In genomic region chr4:174156239-174156826, GRCh38 we compare ENCODE assay signal across 8 cellular contexts.
DNase-seq lines count a peak whose midpoint lies in the region; ATAC-seq, FAIRE-seq and TF ChIP-seq lines count a peak whose summit lies in the region.

No MANE protein-coding gene starts in this region.

- no peaks in the 10 kb centered on the region for H3K9me1 ChIP-seq in K562 (ENCODE audit: control insufficient read depth, insufficient read depth, low read length)

- no peaks in the 10 kb centered on the region for H3K36me3 ChIP-seq in K562 (ENCODE audit: control insufficient read depth, insufficient read depth, low read length)

- in situ Hi-C loops in K562 (cut with MboI), result no loop called here

- H3K4me3 ChIP-seq in K562, result no peak overlapping the region

- TF ChIP-seq CTCF in K562 (IDR thresholded peaks at IDR 0.05 in 2 of 3, conservative IDR thresholded peaks at IDR 0.05 in 1 of 3; ENCODE audit: insufficient read depth in 2 of 3, low read depth in 1 of 3, low read length in 3 of 3), result peak; percentile 56 to 84 (median 59)

- ATAC-seq in GM19043 (IDR thresholded peaks at IDR 0.05; ENCODE audit: low read depth, unreplicated experiment) (peak; percentile 91), HG03103 (IDR thresholded peaks at IDR 0.05; ENCODE audit: low read depth, unreplicated experiment) (peak; percentile 86), K562 (peak; percentile 88)

- H3K27me3 ChIP-seq in K562 (ENCODE audit: control insufficient read depth in 2 of 2, insufficient read depth in 2 of 2, low read length in 2 of 2), result no peaks in the 10 kb centered on the region

- TF ChIP-seq RAD21 in K562 (CRISPR knock-in tag; conservative IDR thresholded peaks at IDR 0.05 in 1 of 2, IDR thresholded peaks at IDR 0.05 in 1 of 2), result peak; percentile 68 to 72

- H4K20me1 ChIP-seq in K562 (replicated peaks; ENCODE audit: control insufficient read depth, insufficient read depth, low read length), result no peaks in the 10 kb centered on the region

- no peaks in the 10 kb centered on the region for H3K79me2 ChIP-seq in K562 (ENCODE audit: control insufficient read depth, insufficient read depth, low read length)

- FAIRE-seq in K562 (lab: Jason Lieb, UNC), result peak; percentile 82

- peak overlapping the region; percentile 80 for H2AFZ ChIP-seq in K562 (ENCODE audit: low read depth, low read length)

- intact Hi-C loops in K562 (cut with micrococcal nuclease), result loop anchor here (1.0 to 10.0 kb wide), 5 partner anchors 149 to 652 kb away; no protein-coding TSS in a partner anchor

- TF ChIP-seq POLR2A in K562 (conservative IDR thresholded peaks at IDR 0.05), result no peak

- POLR2A ChIA-PET in K562 (lab: Yijun Ruan, JAX), result no interaction called here

- WGBS in K562 (ENCODE audit: insufficient coverage, low coverage, missing lambda C conversion rate), result 1% methylated on average over 3 of the region's 3 CpGs

- H3K4me2 ChIP-seq in K562 (ENCODE audit: insufficient read depth, low read length), result no peak overlapping the region

- no peak for TF ChIP-seq EP300 in K562 (IDR thresholded peaks at IDR 0.05; ENCODE audit: low read length)

- H3K9ac ChIP-seq in K562 (ENCODE audit: insufficient read depth in 1 of 2, low read depth in 2 of 2, low read length in 2 of 2), result peak overlapping the region in 1 of 2 experiments; percentile 39; a peak in 2 of 4 replicates

- no TSS peak for BruUV-seq in K562 (replicated peaks; lab: Mats Ljungman, UMichigan)

- H3K27ac ChIP-seq in K562 (ENCODE audit: extremely low read depth, low read depth, low read length), result peak overlapping the region; percentile 59; the same call in 2 of the 3 replicates

- peaks cover 5 to 15% of the 10 kb centered on the region in 2 experiments for H3K4me1 ChIP-seq in K562 (replicated peaks in 1 of 2; ENCODE audit: control insufficient read depth in 2 of 2, insufficient read depth in 2 of 2, low read length in 2 of 2)

- no peaks in the 10 kb centered on the region; the same call in 1 of the 2 replicates for H3K9me3 ChIP-seq in K562 (replicated peaks; ENCODE audit: control insufficient read depth, insufficient read depth, low read depth, low read length)

- CTCF ChIA-PET in K562 (lab: Yijun Ruan, JAX; ENCODE audit: low intra/inter-chr PET ratio), result interaction anchor here (0.7 kb wide), 1 partner anchor 651 kb away, joined by 4 read pairs; no protein-coding TSS in a partner anchor

- DNase-seq in COLO829 (ENCODE audit: low spot score), result peak; percentile 52
- peak; percentile 33 for DNase-seq in NCI-H345 (lab: John Stamatoyannopoulos, UW)
- peak; percentile 39 to 80 (median 48) for DNase-seq in K562 (ENCODE audit: extremely low read depth in 1 of 4, low spot score in 3 of 4)
- DNase-seq in left kidney (ENCODE audit: low read depth, low spot score), result peak; percentile 74
- DNase-seq in stimulated activated CD4-positive, alpha-beta T cell treated with anti-CD3 and anti-CD28 coated beads, Interleukin-15, amount 100 ng/mL, for 24 hours, result no peak
- DNase-seq in stimulated activated CD4-positive, alpha-beta T cell treated with anti-CD3 and anti-CD28 coated beads, Interleukin-4, amount 100 ng/mL, for 1 hour, result no peak

TF ChIP-seq in K562, 482 proteins besides CTCF, POLR2A, EP300 and RAD21 (continues in another document):
- TF ChIP-seq DEAF1 (CRISPR knock-in tag; IDR thresholded peaks at IDR 0.05), result peak; percentile 42; the same call in 1 of the 2 replicates
- peak; percentile 80 for TF ChIP-seq CHD7 (IDR thresholded peaks at IDR 0.05; ENCODE audit: low read depth, low read length)
- 0 out of 2 replicates have a peak, but pooled peaks have one; percentile 13 for TF ChIP-seq JUND (IDR thresholded peaks at IDR 0.05; ENCODE audit: borderline replicate concordance, low read depth, low read length)
- TF ChIP-seq JUND (tag; IDR thresholded peaks at IDR 0.05; ENCODE audit: borderline replicate concordance, low read depth, low read length), result no peak
- TF ChIP-seq ARID2 (IDR thresholded peaks at IDR 0.05), result 0 out of 2 replicates have a peak, but pooled peaks have one; percentile 10
- TF ChIP-seq FOXM1 (IDR thresholded peaks at IDR 0.05; ENCODE audit: low read depth), result 0 out of 2 replicates have a peak, but pooled peaks have one; percentile 31
- no peak for TF ChIP-seq FOXM1 (CRISPR knock-in tag; IDR thresholded peaks at IDR 0.05; ENCODE audit: low read depth)

Comparison
In these comparisons a context has a peak if more than half of its experiments do, and no peak if none do; other contexts are left out.
1. DNase-seq: peak in COLO829 (single experiment), NCI-H345 (single experiment), K562 (4 of 4) and left kidney (single experiment); none in stimulated activated CD4-positive, alpha-beta T cell treated with anti-CD3 and anti-CD28 coated beads, Interleukin-15, amount 100 ng/mL, for 24 hours (single experiment) and stimulated activated CD4-positive, alpha-beta T cell treated with anti-CD3 and anti-CD28 coated beads, Interleukin-4, amount 100 ng/mL, for 1 hour (single experiment).
2. Peak in every context shown above with its lines, with median percentiles within 50 percentile points of each other: ATAC-seq.